Comparison of ENCODE assay signal across 8 cellular contexts in genomic region chr20:25360631-25361286, GRCh38. TPM values are rescaled to one million over a fixed set of nuclear protein-coding genes. Genes with fewer than 3 reads are reported as not detected.
A peak's percentile ranks its signal among the peaks of the same experiment; 100 is the strongest.
DNase-seq lines count a peak whose midpoint lies in the region; ATAC-seq, FAIRE-seq and TF ChIP-seq lines count a peak whose summit lies in the region.

No MANE protein-coding gene starts in this region.

- intact Hi-C loops in endothelial cell of umbilical vein (cut with micrococcal nuclease): no loop called here

- POLR2A ChIA-PET in endothelial cell of umbilical vein (lab: Charles Lee): no interaction called here

- peak; percentile 76 for DNase-seq in NB4 (ENCODE audit: low read depth)
- DNase-seq in endothelial cell of umbilical vein (ENCODE audit: low read depth, low spot score): peak; percentile 45
- DNase-seq in smooth muscle cell of the brain vasculature (ENCODE audit: low read depth, low spot score): peak; percentile 35
- DNase-seq in stimulated activated CD4-positive, alpha-beta T cell treated with anti-CD3 and anti-CD28 coated beads, Interleukin-12 subunit alpha, Interleukin-12 subunit beta, amount 100 ng/mL, for 4 hours: no peak
- DNase-seq in NCI-H1694 treated with DMSO at 0.1 percent for 48 hours (lab: John Stamatoyannopoulos, UW): no peak
- no peak for DNase-seq in dedifferentiated amniotic fluid mesenchymal stem cell (ENCODE audit: extremely low spot score)

- TF ChIP-seq POLR2A in NB4 (IDR thresholded peaks at IDR 0.05; ENCODE audit: extremely low read depth, insufficient read length): peak; percentile 39
- TF ChIP-seq POLR2A in endothelial cell of umbilical vein (IDR thresholded peaks at IDR 0.05; ENCODE audit: low read depth, low read length): no peak

- H3K9ac ChIP-seq in endothelial cell of umbilical vein (replicated peaks; ENCODE audit: extremely low read depth, insufficient read depth, low read length): no peak overlapping the region

- BruUV-seq in endothelial cell of umbilical vein (replicated peaks; lab: Mats Ljungman, UMichigan): no TSS peak

- dilution Hi-C loops in endothelial cell of umbilical vein (cut with MboI; ENCODE audit: extremely low pct_ligation_motif_present, low sequenced_read_pairs): no loop called here

- no peaks in the 10 kb centered on the region for H3K36me3 ChIP-seq in endothelial cell of umbilical vein (ENCODE audit: control insufficient read depth in 2 of 2, extremely low read depth in 1 of 2, insufficient read depth in 2 of 2, low read length in 2 of 2)

- ATAC-seq in GM18909 (IDR thresholded peaks at IDR 0.05; ENCODE audit: poor library complexity, unreplicated experiment) (peak; percentile 57), HG03039 (IDR thresholded peaks at IDR 0.05; ENCODE audit: unreplicated experiment) (no peak)

- peak overlapping the region; percentile 10 for H3K4me3 ChIP-seq in NB4 (ENCODE audit: low read depth, low read length)
- H3K4me3 ChIP-seq in endothelial cell of umbilical vein (replicated peaks in 1 of 3; ENCODE audit: insufficient read depth in 1 of 3, low read depth in 1 of 3, low read length in 3 of 3): no peak overlapping the region

- peak overlapping the region; percentile 9 for H3K27ac ChIP-seq in endothelial cell of umbilical vein (ENCODE audit: insufficient read depth, low read depth, low read length)

- H3K4me1 ChIP-seq in endothelial cell of umbilical vein (ENCODE audit: control insufficient read depth, extremely low read depth, insufficient read depth, low read length): peaks cover 11% of the 10 kb centered on the region

- no peaks in the 10 kb centered on the region for H3K9me3 ChIP-seq in endothelial cell of umbilical vein (replicated peaks; ENCODE audit: control insufficient read depth, insufficient read depth, low read length)

- peak overlapping the region; percentile 19 for H2AFZ ChIP-seq in endothelial cell of umbilical vein (ENCODE audit: low read depth, low read length)

- TF ChIP-seq CTCF in NB4 (IDR thresholded peaks at IDR 0.05; ENCODE audit: low read depth, low read length) (no peak), endothelial cell of umbilical vein (IDR thresholded peaks at IDR 0.05; ENCODE audit: extremely low read depth in 1 of 2, insufficient read depth in 1 of 2, low read depth in 1 of 2, low read length in 2 of 2) (no peak)

- no peak overlapping the region for H3K4me2 ChIP-seq in endothelial cell of umbilical vein (ENCODE audit: insufficient read depth, low read length)

- peak; percentile 92 for FAIRE-seq in endothelial cell of umbilical vein (lab: Jason Lieb, UNC)

- no peaks in the 10 kb centered on the region for H4K20me1 ChIP-seq in endothelial cell of umbilical vein (replicated peaks; ENCODE audit: control insufficient read depth, extremely low read depth, insufficient read depth, low read length)

- no peaks in the 10 kb centered on the region for H3K27me3 ChIP-seq in endothelial cell of umbilical vein (ENCODE audit: control insufficient read depth in 2 of 2, insufficient read depth in 2 of 2, low read length in 2 of 2)

- H3K9me1 ChIP-seq in endothelial cell of umbilical vein (replicated peaks; ENCODE audit: control insufficient read depth, extremely low read depth, insufficient read depth, low read length): no peaks in the 10 kb centered on the region

- CTCF ChIA-PET in endothelial cell of umbilical vein (lab: Charles Lee): interaction anchor here (0.9 to 1.8 kb wide), 5 partner anchors 16 to 51 kb away, joined by 3 to 12 read pairs (median 4); no protein-coding TSS in a partner anchor

- H3K79me2 ChIP-seq in endothelial cell of umbilical vein (ENCODE audit: control insufficient read depth, insufficient read depth, low read length): peaks cover 8% of the 10 kb centered on the region

TF ChIP-seq in endothelial cell of umbilical vein, 7 proteins besides CTCF, POLR2A, EP300 and RAD21:
- no peak for TF ChIP-seq MAX (IDR thresholded peaks at IDR 0.05; ENCODE audit: insufficient read depth, insufficient read length)
- no peak for TF ChIP-seq JUN (IDR thresholded peaks at IDR 0.05; ENCODE audit: borderline replicate concordance, insufficient read depth, insufficient read length, low read depth)
- TF ChIP-seq GATA2 (IDR thresholded peaks at IDR 0.05; ENCODE audit: insufficient read depth, insufficient read length, low read depth, low read length): no peak
- no peak for TF ChIP-seq EZH2 (IDR thresholded peaks at IDR 0.05; ENCODE audit: borderline replicate concordance, low read depth, low read length, severe bottlenecking)

RNA-seq across cellular contexts. Expression of gene ABHD12, which starts 29.9 kb away (rescaled TPM):
- total RNA-seq in endothelial cell of umbilical vein: 36.0 and 39.6 TPM in 2 replicates
- 18.4 and 19.2 TPM in 2 replicates for polyA plus RNA-seq in endothelial cell of umbilical vein
- 16.2 and 18.2 TPM in 2 replicates for polyA plus RNA-seq in endothelial cell of umbilical vein (2011; cell fraction: cytosol; rRNA removed)
- polyA plus RNA-seq in endothelial cell of umbilical vein (2011; cell fraction: nucleus; rRNA removed): 17.3 and 19.1 TPM in 2 replicates
- 39.0 and 46.9 TPM in 2 replicates for polyA plus RNA-seq in endothelial cell of umbilical vein (2012)
- polyA minus RNA-seq in endothelial cell of umbilical vein: 23.3 and 42.7 TPM in 2 replicates
- 11.3 TPM for polyA minus RNA-seq in endothelial cell of umbilical vein (2011; cell fraction: cytosol; rRNA and poly(A)+ RNA removed)
- polyA minus RNA-seq in endothelial cell of umbilical vein (2011; cell fraction: nucleus; rRNA and poly(A)+ RNA removed): 13.6 and 13.9 TPM in 2 replicates

RNA-seq across cellular contexts. Expression of gene GINS1, which starts 46.7 kb away (rescaled TPM):
- total RNA-seq in endothelial cell of umbilical vein: 19.4 and 26.3 TPM in 2 replicates
- polyA plus RNA-seq in endothelial cell of umbilical vein: 6.4 and 8.2 TPM in 2 replicates
- polyA plus RNA-seq in endothelial cell of umbilical vein (2011; cell fraction: cytosol; rRNA removed): 7.7 and 9.3 TPM in 2 replicates
- 6.5 and 10.0 TPM in 2 replicates for polyA plus RNA-seq in endothelial cell of umbilical vein (2011; cell fraction: nucleus; rRNA removed)
- polyA plus RNA-seq in endothelial cell of umbilical vein (2012): 7.3 and 12.2 TPM in 2 replicates
- 6.9 and 9.3 TPM in 2 replicates for polyA minus RNA-seq in endothelial cell of umbilical vein
- 15.4 TPM for polyA minus RNA-seq in endothelial cell of umbilical vein (2011; cell fraction: cytosol; rRNA and poly(A)+ RNA removed)
- polyA minus RNA-seq in endothelial cell of umbilical vein (2011; cell fraction: nucleus; rRNA and poly(A)+ RNA removed): 3.4 and 7.7 TPM in 2 replicates

Comparison
In these comparisons a context has a peak if more than half of its experiments do, and no peak if none do; other contexts are left out.
1. DNase-seq: peak in NB4 (single experiment), endothelial cell of umbilical vein (single experiment) and smooth muscle cell of the brain vasculature (single experiment); none in stimulated activated CD4-positive, alpha-beta T cell treated with anti-CD3 and anti-CD28 coated beads, Interleukin-12 subunit alpha, Interleukin-12 subunit beta, amount 100 ng/mL, for 4 hours (single experiment), NCI-H1694 treated with DMSO at 0.1 percent for 48 hours (single experiment) and dedifferentiated amniotic fluid mesenchymal stem cell (single experiment).